ENCODE assay signal across 23 cellular contexts in the genomic region with DNA sequence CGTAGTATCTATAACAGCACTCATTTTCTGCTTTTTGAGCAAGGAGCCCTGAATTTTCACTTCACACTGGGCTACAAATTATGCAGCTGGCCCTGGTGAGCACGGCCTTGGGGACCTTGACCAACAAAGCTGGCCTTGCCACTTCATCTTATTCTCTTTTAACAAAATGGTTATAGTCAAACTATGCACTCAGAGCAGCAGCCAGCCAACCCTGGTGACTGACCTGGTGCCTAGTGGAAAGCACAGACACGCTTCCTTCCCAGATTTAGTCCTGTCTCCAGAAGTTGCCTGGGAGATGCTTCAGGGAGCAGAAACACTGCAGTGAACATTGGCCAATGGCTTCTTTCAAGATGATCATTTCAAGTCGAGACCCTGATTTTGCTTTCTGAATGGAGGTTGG.
DNase-seq lines count a peak whose midpoint lies in the region; FAIRE-seq and TF ChIP-seq lines count a peak whose summit lies in the region.
"Had no signal": no experiment of that assay in that cellular context is flagged by ENCODE, and none has a peak within 500 bp of the region (broad histone marks: within the 10 kb centered on the region; RNA-seq: fewer than 3 reads in every experiment).

No MANE protein-coding gene starts in this region.

- H3K27me3 Mint-ChIP-seq in H9 (ENCODE audit: low read depth), result peaks cover 18% of the 10 kb centered on the region
- H3K27me3 Mint-ChIP-seq in nephron progenitor cell (ENCODE audit: low read depth, poor library complexity), result peaks cover 5% of the 10 kb centered on the region
- H3K27me3 Mint-ChIP-seq: B cell had no signal

- no peak overlapping the region for H4K8ac ChIP-seq in H9 (replicated peaks; ENCODE audit: insufficient read length, low read depth, low read length)

- H3K36me3 Mint-ChIP-seq in H9 (ENCODE audit: insufficient read depth in 1 of 3, low read depth in 3 of 3) (0 out of 7 replicates have a peak, but pooled peaks cover 0 to 3% (median 0%) of the 10 kb centered on the region in 3 experiments), nephron progenitor cell (ENCODE audit: low read depth) (no peaks in the 10 kb centered on the region)
- H3K36me3 Mint-ChIP-seq: CD4-positive, CD25-positive, alpha-beta regulatory T cell; CD8-positive, alpha-beta T cell had no signal

- H3K14ac ChIP-seq in H9 (ENCODE audit: insufficient read depth, low read length), result no peak overlapping the region

- no peak for TF ChIP-seq CTCF in H9 (conservative IDR thresholded peaks at IDR 0.05)
- no peak for TF ChIP-seq CTCF in nephron progenitor cell (IDR thresholded peaks at IDR 0.05)

- peak; percentile 10 for DNase-seq in H9
- peak; percentile 60 for DNase-seq in medulla oblongata (ENCODE audit: extremely low spot score)
- no peak for DNase-seq in nephron progenitor cell
- peak; percentile 13 for DNase-seq in pons (ENCODE audit: low spot score)
- DNase-seq in stimulated activated naive CD4-positive, alpha-beta T cell treated with Interleukin-2 at 50 U/mL for 16 hours (lab: John Stamatoyannopoulos, UW), result no peak
- DNase-seq in NCI-H128 (lab: John Stamatoyannopoulos, UW; ENCODE audit: unreplicated experiment), result no peak
- DNase-seq in frontal cortex (ENCODE audit: low spot score in 2 of 2), result no peak
- no peak for DNase-seq in activated CD4-positive, alpha-beta T cell treated with anti-CD3 and anti-CD28 coated beads for 1 hour
- DNase-seq: CD4-positive, CD25-positive, alpha-beta regulatory T cell; CD8-positive, alpha-beta T cell; DMS 273 treated with DMSO at 0.1 percent for 48 hours; DMS53; DMS79 treated with DMSO at 0.1 percent for 48 hours; GF-D8; HFFc6 had no signal

- no peak overlapping the region for H3K27ac ChIP-seq in H9 (ENCODE audit: insufficient read length, low read depth, low read length)
- H3K27ac ChIP-seq: BLaER1, C4-2B had no signal

- H3K9me3 Mint-ChIP-seq in H9 (no peaks in the 10 kb centered on the region), nephron progenitor cell (peaks cover 4% of the 10 kb centered on the region)
- H3K9me3 Mint-ChIP-seq: CD8-positive, alpha-beta T cell; GM23338 had no signal

- no peaks in the 10 kb centered on the region for H4K20me1 ChIP-seq in H9 (ENCODE audit: control insufficient read depth, insufficient read depth, insufficient read length)
- H4K20me1 ChIP-seq: BLaER1 had no signal

- no peaks in the 10 kb centered on the region for H3K79me2 ChIP-seq in H9 (ENCODE audit: insufficient read depth, low read length)

- no peaks in the 10 kb centered on the region for H3K27me3 ChIP-seq in H9 (ENCODE audit: insufficient read depth, low read length)
- H3K27me3 ChIP-seq: BLaER1 had no signal

- H2BK5ac ChIP-seq in H9 (ENCODE audit: insufficient read length, low read length), result no peak overlapping the region

- H3K4me3 Mint-ChIP-seq in H9 (no peak overlapping the region), nephron progenitor cell (peak overlapping the region; percentile 12)
- H3K4me3 Mint-ChIP-seq: B cell; CD4-positive, CD25-positive, alpha-beta regulatory T cell; CD8-positive, alpha-beta T cell; GM23338; HFFc6 had no signal

- H3K9ac ChIP-seq in H9 (ENCODE audit: extremely low read depth, insufficient read length, low read length), result no peak overlapping the region
- H3K9ac ChIP-seq: BLaER1 had no signal

- no peak overlapping the region for H3K56ac ChIP-seq in H9 (ENCODE audit: insufficient read length, low read depth, low read length)

- no peak overlapping the region for H3K23ac ChIP-seq in H9 (ENCODE audit: insufficient read length, low read depth, low read length)

- no peak overlapping the region for H3T11ph ChIP-seq in H9 (ENCODE audit: low read length)

- no peak overlapping the region for H2AK5ac ChIP-seq in H9 (ENCODE audit: insufficient read length, low read length)

- H4K91ac ChIP-seq in H9 (ENCODE audit: insufficient read length, low read depth, low read length), result no peak overlapping the region

- H2BK20ac ChIP-seq in H9 (ENCODE audit: low read depth, low read length, poor library complexity, severe bottlenecking), result no peak overlapping the region

- H3K4me1 Mint-ChIP-seq in H9 (peaks cover 18 to 19% of the 10 kb centered on the region in 2 experiments), nephron progenitor cell (peaks cover 76% of the 10 kb centered on the region)
- H3K4me1 Mint-ChIP-seq: B cell; CD4-positive, CD25-positive, alpha-beta regulatory T cell had no signal

- no peak overlapping the region for H2BK15ac ChIP-seq in H9 (ENCODE audit: low read depth, low read length)

- no peaks in the 10 kb centered on the region for H3K23me2 ChIP-seq in H9 (ENCODE audit: insufficient read length, low read depth, low read length, poor library complexity, severe bottlenecking)

- H4K5ac ChIP-seq in H9 (ENCODE audit: insufficient read length, low read depth, low read length), result no peak overlapping the region

- 0 out of 2 replicates have a peak, but pooled peaks cover 3% of the 10 kb centered on the region for H3K4me1 ChIP-seq in H9 (ENCODE audit: insufficient read depth, low read length)
- H3K4me1 ChIP-seq: BLaER1 had no signal

- no peak overlapping the region; a peak in 1 of 7 replicates for H3K27ac Mint-ChIP-seq in H9
- H3K27ac Mint-ChIP-seq in nephron progenitor cell, result peak overlapping the region; percentile 22
- H3K27ac Mint-ChIP-seq: B cell; CD4-positive, CD25-positive, alpha-beta regulatory T cell; CD8-positive, alpha-beta T cell; GM23338; HFFc6 had no signal

- whole genome bisulfite sequencing in H9 (ENCODE audit: extremely low coverage, insufficient read length, low lambda C conversion rate), result no CpG with 5 or more reads among the region's 4 CpGs

- no peaks in the 10 kb centered on the region for H3K9me3 ChIP-seq in H9 (ENCODE audit: control insufficient read depth, low read depth, low read length)
- H3K9me3 ChIP-seq: BLaER1, HAP-1 had no signal

- no peak overlapping the region for H2BK120ac ChIP-seq in H9 (ENCODE audit: low read depth, low read length, poor library complexity, severe bottlenecking)

- H3K79me1 ChIP-seq in H9 (ENCODE audit: insufficient read depth, low read depth, low read length, poor library complexity, severe bottlenecking), result no peaks in the 10 kb centered on the region

- no peak overlapping the region for H3K4me2 ChIP-seq in H9 (ENCODE audit: insufficient read depth, insufficient read length, low read length)
- H3K4me2 ChIP-seq: BLaER1, GM23338 had no signal

- no peak overlapping the region for H2AFZ ChIP-seq in H9 (ENCODE audit: low read length)
- H2AFZ ChIP-seq: GM23338 had no signal

- H2BK12ac ChIP-seq in H9 (ENCODE audit: insufficient read length, low read depth, low read length), result no peak overlapping the region

- no peak overlapping the region for H3K4ac ChIP-seq in H9 (ENCODE audit: low read depth, low read length)

- FAIRE-seq in frontal cortex (lab: Jason Lieb, UNC), result no peak
- FAIRE-seq: D721Med, GM12891, GM18507 had no signal

- H3K18ac ChIP-seq in H9 (ENCODE audit: insufficient read length, low read depth, low read length), result no peak overlapping the region

Comparison
In these comparisons a context has a peak if more than half of its experiments do, and no peak if none do; other contexts are left out.
1. DNase-seq: peak in H9 (single experiment), medulla oblongata (single experiment) and pons (single experiment); none in nephron progenitor cell (single experiment), stimulated activated naive CD4-positive, alpha-beta T cell treated with Interleukin-2 at 50 U/mL for 16 hours (single experiment), NCI-H128 (single experiment), frontal cortex (0 of 2) and activated CD4-positive, alpha-beta T cell treated with anti-CD3 and anti-CD28 coated beads for 1 hour (single experiment).